In genomic region chr13:97212540-97213146, GRCh38 we compare ENCODE assay signal across 9 cellular contexts. TPM values are rescaled to one million over a fixed set of nuclear protein-coding genes. Genes with fewer than 3 reads are reported as not detected.
DNase-seq lines count a peak whose midpoint lies in the region; ATAC-seq lines count a peak whose summit lies in the region.
"Had no signal": no experiment of that assay in that cellular context is flagged by ENCODE, and none has a peak within 500 bp of the region (broad histone marks: within the 10 kb centered on the region; RNA-seq: fewer than 3 reads in every experiment).

No MANE protein-coding gene starts in this region.

- peak overlapping the region; percentile 2 for H3K27ac Mint-ChIP-seq in stimulated activated naive CD8-positive, alpha-beta T cell treated with anti-CD3 and anti-CD28 coated beads, Interleukin-15, Interleukin-2, amounts not matched to agents 100 ng/mL and 50 ng/mL, for 24 hours
- H3K27ac Mint-ChIP-seq: IgD-negative memory B cell had no signal

- H3K4me1 Mint-ChIP-seq in stimulated activated naive CD8-positive, alpha-beta T cell treated with anti-CD3 and anti-CD28 coated beads, Interleukin-15, Interleukin-2, amounts not matched to agents 100 ng/mL and 50 ng/mL, for 24 hours (ENCODE audit: low read depth): peaks cover 44% of the 10 kb centered on the region

- ATAC-seq in HG02885 (IDR thresholded peaks at IDR 0.05; ENCODE audit: poor library complexity, unreplicated experiment): peak; percentile 47

- DNase-seq in EH (ENCODE audit: low read depth): peak; percentile 61
- peak; percentile 63 for DNase-seq in SHP77 treated with DMSO at 0.1 percent for 48 hours (lab: John Stamatoyannopoulos, UW)
- peak; percentile 69 for DNase-seq in foreskin melanocyte
- no peak for DNase-seq in stimulated activated CD4-positive, alpha-beta T cell treated with anti-CD3 and anti-CD28 coated beads, Interleukin-4, amount 100 ng/mL, for 24 hours
- DNase-seq in cerebellum (ENCODE audit: low spot score): no peak
- no peak for DNase-seq in middle frontal gyrus (ENCODE audit: extremely low spot score, low spot score)

- no peak overlapping the region for H3K4me3 Mint-ChIP-seq in stimulated activated naive CD8-positive, alpha-beta T cell treated with anti-CD3 and anti-CD28 coated beads, Interleukin-15, Interleukin-2, amounts not matched to agents 100 ng/mL and 50 ng/mL, for 24 hours
- H3K4me3 Mint-ChIP-seq: IgD-negative memory B cell had no signal

- no peaks in the 10 kb centered on the region for H3K36me3 Mint-ChIP-seq in stimulated activated naive CD8-positive, alpha-beta T cell treated with anti-CD3 and anti-CD28 coated beads, Interleukin-15, Interleukin-2, amounts not matched to agents 100 ng/mL and 50 ng/mL, for 24 hours (ENCODE audit: low read depth)

- no peaks in the 10 kb centered on the region for H3K9me3 Mint-ChIP-seq in stimulated activated naive CD8-positive, alpha-beta T cell treated with anti-CD3 and anti-CD28 coated beads, Interleukin-15, Interleukin-2, amounts not matched to agents 100 ng/mL and 50 ng/mL, for 24 hours

- peaks cover 1% of the 10 kb centered on the region for H3K27me3 Mint-ChIP-seq in stimulated activated naive CD8-positive, alpha-beta T cell treated with anti-CD3 and anti-CD28 coated beads, Interleukin-15, Interleukin-2, amounts not matched to agents 100 ng/mL and 50 ng/mL, for 24 hours

RNA-seq across cellular contexts. Expression of gene MBNL2, which starts 9.5 kb away (rescaled TPM):
- total RNA-seq in cerebellum: 34.3 TPM

Comparison
In these comparisons a context has a peak if more than half of its experiments do, and no peak if none do; other contexts are left out.
1. DNase-seq: peak in EH (single experiment), SHP77 treated with DMSO at 0.1 percent for 48 hours (single experiment) and foreskin melanocyte (single experiment); none in stimulated activated CD4-positive, alpha-beta T cell treated with anti-CD3 and anti-CD28 coated beads, Interleukin-4, amount 100 ng/mL, for 24 hours (single experiment), cerebellum (single experiment) and middle frontal gyrus (single experiment).